ENCODE assay signal across 24 cellular contexts in genomic region chr11:1935156-1936071, GRCh38. TPM values are rescaled to one million over a fixed set of nuclear protein-coding genes. Genes with fewer than 3 reads are reported as not detected.
DNase-seq lines count a peak whose midpoint lies in the region; ATAC-seq, FAIRE-seq and TF ChIP-seq lines count a peak whose summit lies in the region.
"Had no signal": no experiment of that assay in that cellular context is flagged by ENCODE, and none has a peak within 500 bp of the region (broad histone marks: within the 10 kb centered on the region; RNA-seq: fewer than 3 reads in every experiment).

No MANE protein-coding gene starts in this region.

- TF ChIP-seq POLR2A in right lobe of liver (IDR thresholded peaks at IDR 0.05): no peak
- no peak for TF ChIP-seq POLR2A in HepG2 (IDR thresholded peaks at IDR 0.05; ENCODE audit: insufficient read depth in 1 of 2, low read depth in 2 of 2, low read length in 2 of 2)

- H3K27me3 ChIP-seq in right lobe of liver: no peaks in the 10 kb centered on the region
- H3K27me3 ChIP-seq in HepG2 (ENCODE audit: control insufficient read depth in 1 of 2, insufficient read depth in 2 of 2, low read length in 2 of 2): peaks cover 21 to 67% of the 10 kb centered on the region in 2 experiments
- H3K27me3 ChIP-seq in aorta (ENCODE audit: control insufficient read depth in 1 of 2, insufficient read depth in 2 of 2, low read length in 1 of 2): no peaks in the 10 kb centered on the region
- H3K27me3 ChIP-seq in HAP-1 (ENCODE audit: low read depth): no peaks in the 10 kb centered on the region
- H3K27me3 ChIP-seq: testis had no signal

- H3K79me2 ChIP-seq in HepG2 (ENCODE audit: insufficient read depth, low read length): no peaks in the 10 kb centered on the region

- CTCF ChIA-PET in HepG2 (lab: Yijun Ruan, JAX; ENCODE audit: low intra/inter-chr PET ratio, low total read pairs) (no interaction called here), activated B cell treated with CpG ODN at 0.5 μM for 24 hours (lab: Charles Lee) (no interaction called here)

- no peak overlapping the region for H3K4me3 ChIP-seq in right lobe of liver
- H3K4me3 ChIP-seq in HepG2 (replicated peaks in 1 of 3; ENCODE audit: insufficient read depth in 1 of 3, low read depth in 2 of 3, low read length in 3 of 3): no peak overlapping the region
- H3K4me3 ChIP-seq in aorta (ENCODE audit: low read length in 2 of 2): no peak overlapping the region
- no peak overlapping the region for H3K4me3 ChIP-seq in HAP-1
- H3K4me3 ChIP-seq: GM23248, testis had no signal

- peak in 1 of 4 donors; percentile 15 for ATAC-seq in right lobe of liver
- ATAC-seq in HepG2: no peak
- ATAC-seq in activated B cell treated with CpG ODN at 0.5 μM for 24 hours (ENCODE audit: low read depth): no peak
- no peak for ATAC-seq in aorta (ENCODE audit: low FRiP score)
- no peak for ATAC-seq in HG02571 (IDR thresholded peaks at IDR 0.05; ENCODE audit: unreplicated experiment)
- ATAC-seq in stimulated activated naive B cell treated with anti-CD40 and anti-IgM and Interleukin-4, amounts not matched to agents 10 μg/mL and 1 μg/mL and 100 μg/mL, for 72 hours (replicated peaks): no peak
- ATAC-seq: activated naive CD4-positive, alpha-beta T cell treated with anti-CD3 and anti-CD28 coated beads, Interleukin-2, amount 50 U/mL, for 72 hours had no signal

- no peak overlapping the region for H3K4me2 ChIP-seq in HepG2 (ENCODE audit: low read depth, low read length)

- TF ChIP-seq CTCF in right lobe of liver (IDR thresholded peaks at IDR 0.05): no peak
- TF ChIP-seq CTCF in HepG2 (CRISPR knock-in tag; IDR thresholded peaks at IDR 0.05): no peak
- TF ChIP-seq CTCF in activated B cell treated with CpG ODN at 0.5 μM for 24 hours (IDR thresholded peaks at IDR 0.05): no peak

- no peak overlapping the region for H2AFZ ChIP-seq in HepG2 (ENCODE audit: low read length)
- H2AFZ ChIP-seq: GM23248 had no signal

- DNase-seq in right lobe of liver: peak; percentile 14 to 46 (median 42)
- DNase-seq in HepG2 (ENCODE audit: low spot score): no peak
- DNase-seq in activated B cell treated with CpG ODN at 0.5 μM for 24 hours: peak; percentile 13
- peak; percentile 86 for DNase-seq in mesenteric fat pad (ENCODE audit: low spot score)
- DNase-seq in aorta: peak; percentile 46 to 62
- DNase-seq in HAP-1 (ENCODE audit: low spot score in 2 of 2): no peak
- no peak for DNase-seq in stimulated activated naive B cell treated with anti-CD40 and anti-IgM and Interleukin-4, amounts not matched to agents 10 μg/mL and 1 μg/mL and 100 μg/mL, for 72 hours
- DNase-seq: activated CD4-positive, alpha-beta T cell treated with anti-CD3 and anti-CD28 coated beads, Interleukin-2, amount 50 U/mL, for 48 hours; activated T-cell treated with anti-CD3 and anti-CD28 coated beads, Interleukin-2, amount 50 U/mL, for 1 hour; DND-41; GM23248; Kasumi-1; mesendoderm; NCI-H1092; NCI-H2029 treated with DMSO at 0.1 percent for 48 hours; NCI-H510A treated with DMSO at 0.1 percent for 48 hours; testis had no signal

- no peaks in the 10 kb centered on the region for H4K20me1 ChIP-seq in HepG2 (ENCODE audit: insufficient read depth, low read length)

- peaks cover 2% of the 10 kb centered on the region for H3K4me1 Mint-ChIP-seq in activated B cell treated with CpG ODN at 0.5 μM for 24 hours
- peaks cover 6 to 12% of the 10 kb centered on the region in 2 donors for H3K4me1 Mint-ChIP-seq in stimulated activated naive B cell treated with anti-CD40 and anti-IgM and Interleukin-4, amounts not matched to agents 10 μg/mL and 1 μg/mL and 100 μg/mL, for 72 hours

- H3K9ac ChIP-seq in HepG2 (ENCODE audit: insufficient read depth, low read depth, low read length): no peak overlapping the region
- H3K9ac ChIP-seq: GM23248 had no signal

- no peak for FAIRE-seq in HepG2 (lab: Jason Lieb, UNC)
- FAIRE-seq: GM18507, islet of Langerhans had no signal

- intact Hi-C loops in right lobe of liver (cut with DNase I): no loop called here
- intact Hi-C loops in HepG2 (cut with micrococcal nuclease; ENCODE audit: unreplicated experiment): no loop called here
- intact Hi-C loops in activated B cell treated with CpG ODN at 0.5 μM for 24 hours (cut with micrococcal nuclease): no loop called here
- intact Hi-C loops in aorta (cut with DNase I): no loop called here

- no peaks in the 10 kb centered on the region for H3K9me3 Mint-ChIP-seq in activated B cell treated with CpG ODN at 0.5 μM for 24 hours
- no peaks in the 10 kb centered on the region for H3K9me3 Mint-ChIP-seq in stimulated activated naive B cell treated with anti-CD40 and anti-IgM and Interleukin-4, amounts not matched to agents 10 μg/mL and 1 μg/mL and 100 μg/mL, for 72 hours
- H3K9me3 Mint-ChIP-seq: activated naive CD4-positive, alpha-beta T cell treated with anti-CD3 and anti-CD28 coated beads, Interleukin-2, amount 50 U/mL, for 72 hours; nephron had no signal

- H3K36me3 Mint-ChIP-seq in activated B cell treated with CpG ODN at 0.5 μM for 24 hours (ENCODE audit: low read depth): no peaks in the 10 kb centered on the region
- H3K36me3 Mint-ChIP-seq in stimulated activated naive B cell treated with anti-CD40 and anti-IgM and Interleukin-4, amounts not matched to agents 10 μg/mL and 1 μg/mL and 100 μg/mL, for 72 hours: peaks cover 0 to 2% of the 10 kb centered on the region in 2 donors
- H3K36me3 Mint-ChIP-seq: activated naive CD4-positive, alpha-beta T cell treated with anti-CD3 and anti-CD28 coated beads, Interleukin-2, amount 50 U/mL, for 72 hours had no signal

- no TSS peak for BruUV-seq in HepG2 (replicated peaks; lab: Mats Ljungman, UMichigan)

- H3K4me1 ChIP-seq in right lobe of liver: no peaks in the 10 kb centered on the region
- no peaks in the 10 kb centered on the region for H3K4me1 ChIP-seq in HepG2 (ENCODE audit: insufficient read depth, low read length)
- H3K4me1 ChIP-seq in aorta (ENCODE audit: control insufficient read depth in 1 of 2, insufficient read depth in 2 of 2, low read length in 2 of 2): no peaks in the 10 kb centered on the region
- H3K4me1 ChIP-seq in HAP-1: no peaks in the 10 kb centered on the region

- in situ Hi-C loops in HepG2 (cut with HindIII; ENCODE audit: extremely low pct_ligation_motif_present, low pct_unique_long_range_greater_than_20kb): no loop called here
- in situ Hi-C loops in HAP-1 (cut with MboI; ENCODE audit: low sequenced_read_pairs): loop anchor here (5.0 kb wide), 1 partner anchor 33 kb away; no protein-coding TSS in a partner anchor

- POLR2A ChIA-PET in HepG2 (lab: Yijun Ruan, JAX) (no interaction called here), activated B cell treated with CpG ODN at 0.5 μM for 24 hours (lab: Charles Lee) (no interaction called here)

- no peaks in the 10 kb centered on the region for H3K36me3 ChIP-seq in right lobe of liver
- H3K36me3 ChIP-seq in HepG2 (replicated peaks in 1 of 2; ENCODE audit: control insufficient read depth in 1 of 2, insufficient read depth in 2 of 2, low read length in 2 of 2): no peaks in the 10 kb centered on the region
- no peaks in the 10 kb centered on the region for H3K36me3 ChIP-seq in aorta (ENCODE audit: control insufficient read depth in 1 of 2, insufficient read depth in 2 of 2, low read length in 1 of 2)
- no peaks in the 10 kb centered on the region for H3K36me3 ChIP-seq in HAP-1 (replicated peaks)

- WGBS in right lobe of liver (ENCODE audit: insufficient coverage, low coverage, low lambda C conversion rate, missing lambda C conversion rate): 52% methylated on average over 8 of the region's 33 CpGs
- 19% methylated on average over 8 of the region's 33 CpGs for WGBS in HepG2 (ENCODE audit: low lambda C conversion rate)
- WGBS in aorta, 2 donors: 90 to 91% methylated on average over 27 to 33 of the region's 33 CpGs

- no peak overlapping the region for H3K4me3 Mint-ChIP-seq in activated B cell treated with CpG ODN at 0.5 μM for 24 hours
- H3K4me3 Mint-ChIP-seq in stimulated activated naive B cell treated with anti-CD40 and anti-IgM and Interleukin-4, amounts not matched to agents 10 μg/mL and 1 μg/mL and 100 μg/mL, for 72 hours: no peak overlapping the region
- H3K4me3 Mint-ChIP-seq: nephron had no signal

- H3K9me3 ChIP-seq in right lobe of liver (no peaks in the 10 kb centered on the region), HepG2 (ENCODE audit: low read length) (no peaks in the 10 kb centered on the region), aorta (ENCODE audit: control insufficient read depth, low read length) (no peaks in the 10 kb centered on the region), HAP-1 (no peaks in the 10 kb centered on the region)
- H3K9me3 ChIP-seq: testis had no signal

- no peak overlapping the region for H3K27ac ChIP-seq in right lobe of liver
- H3K27ac ChIP-seq in HepG2 (ENCODE audit: extremely low read length, insufficient read depth, low read length): no peak overlapping the region
- H3K27ac ChIP-seq in aorta (ENCODE audit: low read depth in 1 of 2, low read length in 2 of 2): no peak overlapping the region
- H3K27ac ChIP-seq: GM23248, testis had no signal

- H3K27ac Mint-ChIP-seq in activated B cell treated with CpG ODN at 0.5 μM for 24 hours: no peak overlapping the region
- no peak overlapping the region for H3K27ac Mint-ChIP-seq in stimulated activated naive B cell treated with anti-CD40 and anti-IgM and Interleukin-4, amounts not matched to agents 10 μg/mL and 1 μg/mL and 100 μg/mL, for 72 hours
- H3K27ac Mint-ChIP-seq: activated naive CD4-positive, alpha-beta T cell treated with anti-CD3 and anti-CD28 coated beads, Interleukin-2, amount 50 U/mL, for 72 hours had no signal

- H3K27me3 Mint-ChIP-seq in activated B cell treated with CpG ODN at 0.5 μM for 24 hours: peaks cover 24% of the 10 kb centered on the region
- H3K27me3 Mint-ChIP-seq in stimulated activated naive B cell treated with anti-CD40 and anti-IgM and Interleukin-4, amounts not matched to agents 10 μg/mL and 1 μg/mL and 100 μg/mL, for 72 hours: peaks cover 29 to 33% of the 10 kb centered on the region in 2 donors

- TF ChIP-seq EP300 in HepG2 (IDR thresholded peaks at IDR 0.05; ENCODE audit: low read depth in 2 of 2, low read length in 2 of 2): no peak
- TF ChIP-seq EP300 in HepG2 (CRISPR knock-in tag; IDR thresholded peaks at IDR 0.05; ENCODE audit: borderline replicate concordance): no peak

- TF ChIP-seq RAD21 in HepG2 (CRISPR knock-in tag; IDR thresholded peaks at IDR 0.05): no peak

RNA-seq across cellular contexts. Expression of gene MRPL23, which starts 11.7 kb away (rescaled TPM):
- total RNA-seq in right lobe of liver (100 to 1,000 TPM in 1 of 6 experiments, 10 to 100 TPM in 5; 23.1 to 121 (median 36.4) TPM), HepG2 (2016; rRNA removed; fragmentation: Illumina TruSeq; extraction: Trizol) (123 and 126 TPM in 2 replicates), activated B cell treated with CpG ODN at 0.5 μM for 24 hours (89.8 and 95.0 TPM in 2 replicates), mesenteric fat pad (26.0 TPM), aorta (10 to 100 TPM; 23.4 to 43.9 TPM)
- 53.4 and 58.2 TPM in 2 replicates for total RNA-seq in HepG2 (2016; cell fraction: cytosol; rRNA removed; fragmentation: Illumina TruSeq; extraction: Trizol; ENCODE audit: low read depth)
- 128 and 132 TPM in 2 replicates for total RNA-seq in HepG2 (2016; cell fraction: insoluble cytoplasmic fraction; rRNA removed; fragmentation: Illumina TruSeq; extraction: Trizol)
- total RNA-seq in HepG2 (2016; cell fraction: membrane; rRNA removed; fragmentation: Illumina TruSeq; extraction: Trizol): 80.8 and 94.7 TPM in 2 replicates
- 49.8 and 57.3 TPM in 2 replicates for total RNA-seq in HepG2 (2016; cell fraction: nucleus; rRNA removed; fragmentation: Illumina TruSeq; extraction: Trizol)
- polyA plus RNA-seq in HepG2 (2011; rRNA removed) (63.1 and 67.8 TPM in 2 replicates), aorta (100 to 1,000 TPM in 1 of 2 donors, 10 to 100 TPM in 1; 82.3 to 143 TPM)
- 127 and 181 TPM in 2 replicates for polyA plus RNA-seq in HepG2 (2011; cell fraction: cytosol; rRNA removed)
- polyA plus RNA-seq in HepG2 (2011; cell fraction: nucleus; rRNA removed): 73.2 and 99.6 TPM in 2 replicates
- 44.3 and 57.8 TPM in 2 replicates for polyA plus RNA-seq in HepG2 (2012)
- polyA plus RNA-seq in HepG2 (2016; cell fraction: cytosol; fragmentation: Illumina TruSeq; extraction: Trizol; ENCODE audit: low read depth): 59.4 and 69.4 TPM in 2 replicates
- polyA plus RNA-seq in HepG2 (2016; cell fraction: insoluble cytoplasmic fraction; fragmentation: Illumina TruSeq; extraction: Trizol; ENCODE audit: low read depth): 137 TPM in 2 replicates
- 70.9 and 88.2 TPM in 2 replicates for polyA plus RNA-seq in HepG2 (2016; cell fraction: membrane; fragmentation: Illumina TruSeq; extraction: Trizol; ENCODE audit: low read depth)
- polyA plus RNA-seq in HepG2 (2016; cell fraction: nucleus; fragmentation: Illumina TruSeq; extraction: Trizol; ENCODE audit: insufficient read depth, low read depth): 88.0 and 95.8 TPM in 2 replicates
- 35.5 and 42.4 TPM in 2 replicates for polyA minus RNA-seq in HepG2 (2011; rRNA and poly(A)+ RNA removed; ENCODE audit: low replicate concordance)
- 25.7 and 31.7 TPM in 2 replicates for polyA minus RNA-seq in HepG2 (2011; cell fraction: cytosol; rRNA and poly(A)+ RNA removed)
- polyA minus RNA-seq in HepG2 (2011; cell fraction: nucleus; rRNA and poly(A)+ RNA removed): 29.7 and 35.8 TPM in 2 replicates

RNA-seq across cellular contexts. Expression of gene TNNT3, which starts 15.9 kb away (rescaled TPM):
- 1 to 10 TPM in 1 of 6 experiments, under 1 TPM in 1, not detected in 4; 0.44 to 2.2 TPM for total RNA-seq in right lobe of liver
- total RNA-seq in HepG2 (2016; rRNA removed; fragmentation: Illumina TruSeq; extraction: Trizol): not detected in 2 replicates
- not detected in 2 replicates for total RNA-seq in HepG2 (2016; cell fraction: cytosol; rRNA removed; fragmentation: Illumina TruSeq; extraction: Trizol; ENCODE audit: low read depth)
- total RNA-seq in HepG2 (2016; cell fraction: insoluble cytoplasmic fraction; rRNA removed; fragmentation: Illumina TruSeq; extraction: Trizol): not detected in 2 replicates
- total RNA-seq in HepG2 (2016; cell fraction: membrane; rRNA removed; fragmentation: Illumina TruSeq; extraction: Trizol): not detected in 2 replicates
- total RNA-seq in HepG2 (2016; cell fraction: nucleus; rRNA removed; fragmentation: Illumina TruSeq; extraction: Trizol): not detected in 2 replicates
- not detected in 2 replicates for polyA plus RNA-seq in HepG2 (2011; rRNA removed)
- polyA plus RNA-seq in HepG2 (2011; cell fraction: cytosol; rRNA removed): not detected in 2 replicates
- not detected in 2 replicates for polyA plus RNA-seq in HepG2 (2011; cell fraction: nucleus; rRNA removed)
- not detected in 2 replicates for polyA plus RNA-seq in HepG2 (2012)
- polyA plus RNA-seq in HepG2 (2016; cell fraction: cytosol; fragmentation: Illumina TruSeq; extraction: Trizol; ENCODE audit: low read depth): not detected in 2 replicates
- polyA plus RNA-seq in HepG2 (2016; cell fraction: insoluble cytoplasmic fraction; fragmentation: Illumina TruSeq; extraction: Trizol; ENCODE audit: low read depth): not detected in 2 replicates
- not detected in 2 replicates for polyA plus RNA-seq in HepG2 (2016; cell fraction: membrane; fragmentation: Illumina TruSeq; extraction: Trizol; ENCODE audit: low read depth)
- polyA plus RNA-seq in HepG2 (2016; cell fraction: nucleus; fragmentation: Illumina TruSeq; extraction: Trizol; ENCODE audit: insufficient read depth, low read depth): not detected in 2 replicates
- polyA minus RNA-seq in HepG2 (2011; rRNA and poly(A)+ RNA removed; ENCODE audit: low replicate concordance): not detected in 2 replicates
- polyA minus RNA-seq in HepG2 (2011; cell fraction: cytosol; rRNA and poly(A)+ RNA removed): not detected in 2 replicates
- not detected in 2 replicates for polyA minus RNA-seq in HepG2 (2011; cell fraction: nucleus; rRNA and poly(A)+ RNA removed)
- 2.9 and 3.5 TPM in 2 replicates for total RNA-seq in activated B cell treated with CpG ODN at 0.5 μM for 24 hours
- total RNA-seq in mesenteric fat pad: 22.9 TPM
- total RNA-seq in aorta: 10 to 100 TPM in 1 of 2 donors, 1 to 10 TPM in 1; 8.8 to 54.3 TPM
- 1 to 10 TPM; 3.4 to 3.9 TPM for polyA plus RNA-seq in aorta
- total RNA-seq: GM23248, RPMI7951 had no signal
- polyA plus RNA-seq: AG04450, GM23248 had no signal

RNA-seq across cellular contexts. Expression of gene PRR33, which starts 43.7 kb away (rescaled TPM):
- total RNA-seq in right lobe of liver (not detected), HepG2 (2016; rRNA removed; fragmentation: Illumina TruSeq; extraction: Trizol) (not detected in 2 replicates), activated B cell treated with CpG ODN at 0.5 μM for 24 hours (0.16 TPM in 1 of 2 replicates, not detected in the other), mesenteric fat pad (not detected), aorta (not detected)
- not detected in 2 replicates for total RNA-seq in HepG2 (2016; cell fraction: cytosol; rRNA removed; fragmentation: Illumina TruSeq; extraction: Trizol; ENCODE audit: low read depth)
- total RNA-seq in HepG2 (2016; cell fraction: insoluble cytoplasmic fraction; rRNA removed; fragmentation: Illumina TruSeq; extraction: Trizol): not detected in 2 replicates
- total RNA-seq in HepG2 (2016; cell fraction: membrane; rRNA removed; fragmentation: Illumina TruSeq; extraction: Trizol): not detected in 2 replicates
- total RNA-seq in HepG2 (2016; cell fraction: nucleus; rRNA removed; fragmentation: Illumina TruSeq; extraction: Trizol): not detected in 2 replicates
- polyA plus RNA-seq in HepG2 (2011; rRNA removed) (not detected in 2 replicates), aorta (not detected)
- not detected in 2 replicates for polyA plus RNA-seq in HepG2 (2011; cell fraction: cytosol; rRNA removed)
- not detected in 2 replicates for polyA plus RNA-seq in HepG2 (2011; cell fraction: nucleus; rRNA removed)
- 0.05 TPM in 1 of 2 replicates, not detected in the other for polyA plus RNA-seq in HepG2 (2012)
- not detected in 2 replicates for polyA plus RNA-seq in HepG2 (2016; cell fraction: cytosol; fragmentation: Illumina TruSeq; extraction: Trizol; ENCODE audit: low read depth)
- not detected in 2 replicates for polyA plus RNA-seq in HepG2 (2016; cell fraction: insoluble cytoplasmic fraction; fragmentation: Illumina TruSeq; extraction: Trizol; ENCODE audit: low read depth)
- polyA plus RNA-seq in HepG2 (2016; cell fraction: membrane; fragmentation: Illumina TruSeq; extraction: Trizol; ENCODE audit: low read depth): not detected in 2 replicates
- not detected in 2 replicates for polyA plus RNA-seq in HepG2 (2016; cell fraction: nucleus; fragmentation: Illumina TruSeq; extraction: Trizol; ENCODE audit: insufficient read depth, low read depth)
- polyA minus RNA-seq in HepG2 (2011; rRNA and poly(A)+ RNA removed; ENCODE audit: low replicate concordance): not detected in 2 replicates
- not detected in 2 replicates for polyA minus RNA-seq in HepG2 (2011; cell fraction: cytosol; rRNA and poly(A)+ RNA removed)
- polyA minus RNA-seq in HepG2 (2011; cell fraction: nucleus; rRNA and poly(A)+ RNA removed): not detected in 2 replicates
- total RNA-seq: GM23248, RPMI7951 had no signal
- polyA plus RNA-seq: AG04450, GM23248 had no signal

Comparison
In these comparisons a context has a peak if more than half of its experiments do, and no peak if none do; other contexts are left out.
1. DNase-seq: peak in right lobe of liver (3 of 3), activated B cell treated with CpG ODN at 0.5 μM for 24 hours (single experiment), mesenteric fat pad (single experiment) and aorta (2 of 2); none in HepG2 (single experiment), HAP-1 (0 of 2) and stimulated activated naive B cell treated with anti-CD40 and anti-IgM and Interleukin-4, amounts not matched to agents 10 μg/mL and 1 μg/mL and 100 μg/mL, for 72 hours (single experiment).